19 cellular contexts compared by ENCODE assay signal in genomic region chr20:53023717-53024116, GRCh38. TPM values are rescaled to one million over a fixed set of nuclear protein-coding genes. Genes with fewer than 3 reads are reported as not detected.
A peak's percentile ranks its signal among the peaks of the same experiment; 100 is the strongest.
DNase-seq lines count a peak whose midpoint lies in the region; ATAC-seq, FAIRE-seq and TF ChIP-seq lines count a peak whose summit lies in the region.
"Had no signal": no experiment of that assay in that cellular context is flagged by ENCODE, and none has a peak within 500 bp of the region (broad histone marks: within the 10 kb centered on the region; RNA-seq: fewer than 3 reads in every experiment).

No MANE protein-coding gene starts in this region.

- H2AFZ ChIP-seq in HepG2 (ENCODE audit: low read length): no peak overlapping the region

- no TSS peak for BruUV-seq in HepG2 (replicated peaks; lab: Mats Ljungman, UMichigan)

- DNase-seq in activated T-cell treated with anti-CD3 and anti-CD28 coated beads, Interleukin-2, amount 50 U/mL, for 4 hours: no peak
- no peak for DNase-seq in activated T-cell treated with anti-CD3 and anti-CD28 coated beads, Interleukin-2, amount 50 U/mL, for 1 hour
- peak; percentile 51 for DNase-seq in NCI-H1417 treated with DMSO at 0.1 percent for 48 hours (lab: John Stamatoyannopoulos, UW)
- DNase-seq in omental fat pad (ENCODE audit: low spot score): no peak
- no peak for DNase-seq in upper lobe of left lung
- DNase-seq in HepG2 (ENCODE audit: low spot score): no peak
- no peak for DNase-seq in prostate gland (ENCODE audit: low spot score)
- DNase-seq: central memory CD4-positive, alpha-beta T cell; effector CD8-positive, alpha-beta T cell; GDM1; hippocampal formation; NCI-H524; right lobe of liver; stimulated activated CD4-positive, alpha-beta T cell treated with anti-CD3 and anti-CD28 coated beads, Interleukin-1b, Interleukin-23, amount 100 ng/mL, for 48 hours had no signal

- no peaks in the 10 kb centered on the region for H3K79me2 ChIP-seq in HepG2 (ENCODE audit: insufficient read depth, low read length)

- H3K27ac ChIP-seq in upper lobe of left lung: no peak overlapping the region
- no peak overlapping the region for H3K27ac ChIP-seq in HepG2 (ENCODE audit: extremely low read length, insufficient read depth, low read length)
- no peak overlapping the region for H3K27ac ChIP-seq in prostate gland
- H3K27ac ChIP-seq: right lobe of liver, suprapubic skin had no signal

- TF ChIP-seq CTCF in omental fat pad (IDR thresholded peaks at IDR 0.05) (no peak), upper lobe of left lung (IDR thresholded peaks at IDR 0.05) (no peak), HepG2 (CRISPR knock-in tag; IDR thresholded peaks at IDR 0.05) (no peak), prostate gland (IDR thresholded peaks at IDR 0.05) (no peak)

- TF ChIP-seq EP300 in upper lobe of left lung (IDR thresholded peaks at IDR 0.05): no peak
- no peak for TF ChIP-seq EP300 in HepG2 (IDR thresholded peaks at IDR 0.05; ENCODE audit: low read depth in 2 of 2, low read length in 2 of 2)
- TF ChIP-seq EP300 in HepG2 (CRISPR knock-in tag; IDR thresholded peaks at IDR 0.05; ENCODE audit: borderline replicate concordance): no peak

- intact Hi-C loops in HepG2 (cut with micrococcal nuclease; ENCODE audit: unreplicated experiment) (no loop called here), prostate gland (cut with DNase I) (no loop called here)

- no peaks in the 10 kb centered on the region for H3K9me3 Mint-ChIP-seq in activated T-cell treated with anti-CD3 and anti-CD28 coated beads, Interleukin-2, amount 50 U/mL, for 4 hours
- H3K9me3 Mint-ChIP-seq in activated T-helper 17 cell treated with anti-CD3 and anti-CD28 coated beads, Interleukin-2, amount 50 U/mL, for 72 hours: peaks cover 4% of the 10 kb centered on the region

- H3K9ac ChIP-seq in HepG2 (ENCODE audit: insufficient read depth, low read depth, low read length): no peak overlapping the region

- WGBS in upper lobe of left lung, 2 donors: 18 to 34% methylated on average over 2 of the region's 2 CpGs
- 0% methylated on average over 2 of the region's 2 CpGs for WGBS in HepG2 (ENCODE audit: low lambda C conversion rate)
- 35% methylated on average over 2 of the region's 2 CpGs for WGBS in prostate gland

- peak overlapping the region; percentile 90 for H3K27ac Mint-ChIP-seq in activated T-helper 17 cell treated with anti-CD3 and anti-CD28 coated beads, Interleukin-2, amount 50 U/mL, for 72 hours
- H3K27ac Mint-ChIP-seq: B cell had no signal

- TF ChIP-seq RAD21 in HepG2 (CRISPR knock-in tag; IDR thresholded peaks at IDR 0.05): no peak

- in situ Hi-C loops in HepG2 (cut with HindIII; ENCODE audit: extremely low pct_ligation_motif_present, low pct_unique_long_range_greater_than_20kb): no loop called here

- no peaks in the 10 kb centered on the region for H3K27me3 ChIP-seq in upper lobe of left lung
- no peaks in the 10 kb centered on the region for H3K27me3 ChIP-seq in HepG2 (ENCODE audit: control insufficient read depth in 1 of 2, insufficient read depth in 2 of 2, low read length in 2 of 2)
- H3K27me3 ChIP-seq in prostate gland (replicated peaks; ENCODE audit: insufficient read depth): no peaks in the 10 kb centered on the region
- H3K27me3 ChIP-seq: right lobe of liver, suprapubic skin had no signal

- ATAC-seq in activated T-cell treated with anti-CD3 and anti-CD28 coated beads, Interleukin-2, amount 50 U/mL, for 4 hours: peak; percentile 24 to 42
- ATAC-seq in activated T-helper 17 cell treated with anti-CD3 and anti-CD28 coated beads, Interleukin-2, amount 50 U/mL, for 72 hours (replicated peaks): peak; percentile 53
- ATAC-seq in omental fat pad (ENCODE audit: low FRiP score) (peak; percentile 62), upper lobe of left lung (ENCODE audit: low FRiP score in 2 of 2) (no peak), HepG2 (no peak)
- ATAC-seq: Panc1, right lobe of liver had no signal

- no peak overlapping the region for H3K4me3 Mint-ChIP-seq in activated T-cell treated with anti-CD3 and anti-CD28 coated beads, Interleukin-2, amount 50 U/mL, for 4 hours
- peak overlapping the region; percentile 58 for H3K4me3 Mint-ChIP-seq in activated T-helper 17 cell treated with anti-CD3 and anti-CD28 coated beads, Interleukin-2, amount 50 U/mL, for 72 hours
- H3K4me3 Mint-ChIP-seq: B cell had no signal

- no peak overlapping the region for H3K4me3 ChIP-seq in upper lobe of left lung
- no peak overlapping the region for H3K4me3 ChIP-seq in HepG2 (replicated peaks in 1 of 3; ENCODE audit: insufficient read depth in 1 of 3, low read depth in 2 of 3, low read length in 3 of 3)
- H3K4me3 ChIP-seq in prostate gland: no peak overlapping the region
- H3K4me3 ChIP-seq: right lobe of liver, suprapubic skin had no signal

- peaks cover 14% of the 10 kb centered on the region for H3K36me3 Mint-ChIP-seq in activated T-cell treated with anti-CD3 and anti-CD28 coated beads, Interleukin-2, amount 50 U/mL, for 4 hours (ENCODE audit: insufficient read depth)
- H3K36me3 Mint-ChIP-seq in activated T-helper 17 cell treated with anti-CD3 and anti-CD28 coated beads, Interleukin-2, amount 50 U/mL, for 72 hours (ENCODE audit: low read depth): peaks cover 27% of the 10 kb centered on the region

- POLR2A ChIA-PET in HepG2 (lab: Yijun Ruan, JAX): no interaction called here

- H3K9me3 ChIP-seq in upper lobe of left lung (no peaks in the 10 kb centered on the region), HepG2 (ENCODE audit: low read length) (no peaks in the 10 kb centered on the region), prostate gland (no peaks in the 10 kb centered on the region)
- H3K9me3 ChIP-seq: right lobe of liver, suprapubic skin had no signal

- H3K36me3 ChIP-seq in upper lobe of left lung (no peaks in the 10 kb centered on the region), HepG2 (replicated peaks in 1 of 2; ENCODE audit: control insufficient read depth in 1 of 2, insufficient read depth in 2 of 2, low read length in 2 of 2) (no peaks in the 10 kb centered on the region), prostate gland (no peaks in the 10 kb centered on the region)
- H3K36me3 ChIP-seq: right lobe of liver, suprapubic skin had no signal

- peaks cover 9% of the 10 kb centered on the region for H3K27me3 Mint-ChIP-seq in activated T-cell treated with anti-CD3 and anti-CD28 coated beads, Interleukin-2, amount 50 U/mL, for 4 hours (ENCODE audit: low read depth)
- peaks cover 4% of the 10 kb centered on the region for H3K27me3 Mint-ChIP-seq in activated T-helper 17 cell treated with anti-CD3 and anti-CD28 coated beads, Interleukin-2, amount 50 U/mL, for 72 hours

- FAIRE-seq in HepG2 (lab: Jason Lieb, UNC): no peak
- FAIRE-seq: GM12892 had no signal

- CTCF ChIA-PET in HepG2 (lab: Yijun Ruan, JAX; ENCODE audit: low intra/inter-chr PET ratio, low total read pairs): no interaction called here

- H3K4me1 ChIP-seq in upper lobe of left lung: no peaks in the 10 kb centered on the region
- H3K4me1 ChIP-seq in HepG2 (ENCODE audit: insufficient read depth, low read length): no peaks in the 10 kb centered on the region
- H3K4me1 ChIP-seq in prostate gland (replicated peaks): no peaks in the 10 kb centered on the region
- H3K4me1 ChIP-seq: right lobe of liver had no signal

- no peaks in the 10 kb centered on the region for H4K20me1 ChIP-seq in HepG2 (ENCODE audit: insufficient read depth, low read length)

- no peak overlapping the region for H3K4me2 ChIP-seq in HepG2 (ENCODE audit: low read depth, low read length)

- H3K4me1 Mint-ChIP-seq in activated T-cell treated with anti-CD3 and anti-CD28 coated beads, Interleukin-2, amount 50 U/mL, for 4 hours (ENCODE audit: low read depth): peaks cover 73% of the 10 kb centered on the region
- H3K4me1 Mint-ChIP-seq in activated T-helper 17 cell treated with anti-CD3 and anti-CD28 coated beads, Interleukin-2, amount 50 U/mL, for 72 hours: peaks cover 40% of the 10 kb centered on the region

- TF ChIP-seq POLR2A in upper lobe of left lung (IDR thresholded peaks at IDR 0.05) (no peak), HepG2 (IDR thresholded peaks at IDR 0.05; ENCODE audit: insufficient read depth in 1 of 2, low read depth in 2 of 2, low read length in 2 of 2) (no peak), prostate gland (IDR thresholded peaks at IDR 0.05) (no peak)

TF ChIP-seq in HepG2, 621 proteins besides CTCF, POLR2A, EP300 and RAD21 (continues in another document):
- TF ChIP-seq ZNF331 (CRISPR knock-in tag; IDR thresholded peaks at IDR 0.05): no peak
- TF ChIP-seq ZNF619 (CRISPR knock-in tag; IDR thresholded peaks at IDR 0.05): no peak

RNA-seq across cellular contexts. Expression of gene TSHZ2, which starts 51.6 kb away (rescaled TPM):
- total RNA-seq in activated T-cell treated with anti-CD3 and anti-CD28 coated beads, Interleukin-2, amount 50 U/mL, for 4 hours: 10 to 100 TPM in 1 of 3 donors, 1 to 10 TPM in 2; 8.1 to 19.3 (median 8.4) TPM
- 10 to 100 TPM; 29.8 to 58.2 TPM for total RNA-seq in activated T-helper 17 cell treated with anti-CD3 and anti-CD28 coated beads, Interleukin-2, amount 50 U/mL, for 72 hours
- total RNA-seq in omental fat pad (10 to 100 TPM; 35.6 to 83.5 (median 48.8) TPM), upper lobe of left lung (10 to 100 TPM in 1 of 6 donors, 1 to 10 TPM in 5; 1.8 to 10.0 (median 3.2) TPM), HepG2 (2016; rRNA removed; fragmentation: Illumina TruSeq; extraction: Trizol) (not detected in 2 replicates), prostate gland (10 to 100 TPM in 1 of 2 donors, 1 to 10 TPM in 1; 9.8 to 35.1 TPM)
- total RNA-seq in HepG2 (2016; cell fraction: cytosol; rRNA removed; fragmentation: Illumina TruSeq; extraction: Trizol; ENCODE audit: low read depth): under 0.01 TPM in 1 of 2 replicates, not detected in the other
- not detected in 2 replicates for total RNA-seq in HepG2 (2016; cell fraction: insoluble cytoplasmic fraction; rRNA removed; fragmentation: Illumina TruSeq; extraction: Trizol)
- total RNA-seq in HepG2 (2016; cell fraction: membrane; rRNA removed; fragmentation: Illumina TruSeq; extraction: Trizol): not detected in 2 replicates
- total RNA-seq in HepG2 (2016; cell fraction: nucleus; rRNA removed; fragmentation: Illumina TruSeq; extraction: Trizol): not detected in 2 replicates
- 0.01 and 0.13 TPM in 2 replicates for polyA plus RNA-seq in HepG2 (2011; rRNA removed)
- 0.01 and 0.13 TPM in 2 replicates for polyA plus RNA-seq in HepG2 (2011; cell fraction: cytosol; rRNA removed)
- 0.13 and 0.55 TPM in 2 replicates for polyA plus RNA-seq in HepG2 (2011; cell fraction: nucleus; rRNA removed)
- polyA plus RNA-seq in HepG2 (2012): 0.21 and 0.42 TPM in 2 replicates
- polyA plus RNA-seq in HepG2 (2016; cell fraction: cytosol; fragmentation: Illumina TruSeq; extraction: Trizol; ENCODE audit: low read depth): not detected in 2 replicates
- polyA plus RNA-seq in HepG2 (2016; cell fraction: insoluble cytoplasmic fraction; fragmentation: Illumina TruSeq; extraction: Trizol; ENCODE audit: low read depth): 0.08 TPM in 1 of 2 replicates, not detected in the other
- not detected in 2 replicates for polyA plus RNA-seq in HepG2 (2016; cell fraction: membrane; fragmentation: Illumina TruSeq; extraction: Trizol; ENCODE audit: low read depth)
- polyA plus RNA-seq in HepG2 (2016; cell fraction: nucleus; fragmentation: Illumina TruSeq; extraction: Trizol; ENCODE audit: insufficient read depth, low read depth): not detected in 2 replicates
- polyA minus RNA-seq in HepG2 (2011; rRNA and poly(A)+ RNA removed; ENCODE audit: low replicate concordance): 0.32 and 3.2 TPM in 2 replicates
- polyA minus RNA-seq in HepG2 (2011; cell fraction: cytosol; rRNA and poly(A)+ RNA removed): 0.18 and 0.30 TPM in 2 replicates
- 0.52 and 1.7 TPM in 2 replicates for polyA minus RNA-seq in HepG2 (2011; cell fraction: nucleus; rRNA and poly(A)+ RNA removed)

Comparison
In these comparisons a context has a peak if more than half of its experiments do, and no peak if none do; other contexts are left out.
1. ATAC-seq: peak in activated T-cell treated with anti-CD3 and anti-CD28 coated beads, Interleukin-2, amount 50 U/mL, for 4 hours (2 of 2), activated T-helper 17 cell treated with anti-CD3 and anti-CD28 coated beads, Interleukin-2, amount 50 U/mL, for 72 hours (single experiment) and omental fat pad (single experiment); none in upper lobe of left lung (0 of 2) and HepG2 (single experiment).